31 cellular contexts compared by ENCODE assay signal in the genomic region with DNA sequence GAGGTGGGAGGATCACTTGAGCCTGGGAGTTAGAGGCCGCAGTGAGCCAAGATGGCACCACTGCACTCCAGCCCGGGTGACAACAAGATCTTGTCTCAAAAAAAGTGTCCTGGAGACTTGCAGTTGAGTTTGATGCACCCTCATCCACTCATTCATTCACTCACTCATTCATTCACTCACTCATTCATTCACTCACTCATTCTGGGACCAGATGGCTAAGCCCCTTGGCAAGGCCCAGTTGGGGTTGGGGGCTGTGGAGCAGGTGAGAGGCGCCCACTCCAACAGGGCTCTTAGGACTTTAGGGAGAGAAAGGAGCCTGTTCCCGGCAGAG. TPM values are rescaled to one million over a fixed set of nuclear protein-coding genes. Genes with fewer than 3 reads are reported as not detected.
DNase-seq lines count a peak whose midpoint lies in the region; ATAC-seq, FAIRE-seq and TF ChIP-seq lines count a peak whose summit lies in the region.
"Had no signal": no experiment of that assay in that cellular context is flagged by ENCODE, and none has a peak within 500 bp of the region (broad histone marks: within the 10 kb centered on the region; RNA-seq: fewer than 3 reads in every experiment).

No MANE protein-coding gene starts in this region.

- ATAC-seq in CD8-positive, alpha-beta T cell = no peak
- ATAC-seq in T-cell (replicated peaks in 1 of 4) (no peak), pancreas (no peak), HG02884 (IDR thresholded peaks at IDR 0.05; ENCODE audit: unreplicated experiment) (no peak)
- ATAC-seq: gastrocnemius medialis; left lobe of liver; Panc1; sciatic nerve; stimulated activated naive B cell treated with anti-CD40 and anti-IgM and Interleukin-4, amounts not matched to agents 10 μg/mL and 1 μg/mL and 100 μg/mL, for 72 hours had no signal

- H3K4me2 ChIP-seq in neural progenitor cell = no peak overlapping the region

- no peaks in the 10 kb centered on the region for H3K36me3 ChIP-seq in CD8-positive, alpha-beta T cell (ENCODE audit: insufficient read depth, low read length)
- H3K36me3 ChIP-seq in neural progenitor cell (no peaks in the 10 kb centered on the region), pancreas (no peaks in the 10 kb centered on the region)
- H3K36me3 ChIP-seq: gastrocnemius medialis, thoracic aorta, vagina had no signal

- no peaks in the 10 kb centered on the region for H3K4me1 ChIP-seq in CD8-positive, alpha-beta T cell (ENCODE audit: insufficient read depth, low read length)
- peaks cover 13% of the 10 kb centered on the region for H3K4me1 ChIP-seq in neural progenitor cell
- peaks cover 0 to 14% (median 14%) of the 10 kb centered on the region in 3 donors for H3K4me1 ChIP-seq in pancreas

- no peak overlapping the region for H3K27ac ChIP-seq in CD8-positive, alpha-beta T cell (ENCODE audit: low read depth, low read length)
- H3K27ac ChIP-seq in dorsolateral prefrontal cortex (peak overlapping the region in 50 of 59 donors; percentile 2 to 99 (median 83)), neural progenitor cell (no peak overlapping the region), pancreas (no peak overlapping the region)
- H3K27ac ChIP-seq: gastrocnemius medialis, parathyroid adenoma, thoracic aorta, vagina had no signal

- CTCF ChIA-PET in CD8-positive, alpha-beta T cell (lab: Charles Lee) = no interaction called here
- CTCF ChIA-PET in T-cell (lab: Charles Lee) = no interaction called here
- CTCF ChIA-PET in activated CD4-positive, alpha-beta memory T cell treated with anti-CD3 and anti-CD28 coated beads, Interleukin-2, amount 10 ng/mL, durations not matched to agents 7 days and 5 days (lab: Charles Lee) = no interaction called here

- no peak for DNase-seq in CD8-positive, alpha-beta T cell
- DNase-seq in T-cell = no peak
- DNase-seq in dorsolateral prefrontal cortex = no peak
- DNase-seq in neural progenitor cell (ENCODE audit: low spot score) = no peak
- no peak for DNase-seq in pancreas
- DNase-seq in AML-193 (lab: John Stamatoyannopoulos, UW) = no peak
- DNase-seq in activated CD4-positive, alpha-beta memory T cell treated with anti-CD3 and anti-CD28 coated beads, Interleukin-2, amount 10 ng/mL, durations not matched to agents 7 days and 5 days = no peak
- DNase-seq: activated naive CD4-positive, alpha-beta T cell treated with anti-CD3 and anti-CD28 coated beads for 36 hours; aorta; CD4-positive, CD25-positive, alpha-beta regulatory T cell; gastrocnemius medialis; NCI-H1105; NCI-H2029; SHP77; stimulated activated CD4-positive, alpha-beta T cell treated with anti-CD3 and anti-CD28 coated beads, Interleukin-12 subunit alpha, Interleukin-12 subunit beta, amount 100 ng/mL, for 4 hours; stimulated activated CD4-positive, alpha-beta T cell treated with anti-CD3 and anti-CD28 coated beads, Interleukin-4, amount 100 ng/mL, for 4 hours; stimulated activated naive B cell treated with anti-CD40 and anti-IgM and Interleukin-4, amounts not matched to agents 10 μg/mL and 1 μg/mL and 100 μg/mL, for 72 hours; T1000 had no signal

- no peaks in the 10 kb centered on the region for H3K9me3 ChIP-seq in CD8-positive, alpha-beta T cell (ENCODE audit: low read length)
- no peaks in the 10 kb centered on the region for H3K9me3 ChIP-seq in neural progenitor cell (ENCODE audit: low read depth)
- no peaks in the 10 kb centered on the region for H3K9me3 ChIP-seq in pancreas
- H3K9me3 ChIP-seq: gastrocnemius medialis, thoracic aorta, vagina had no signal

- peaks cover 5% of the 10 kb centered on the region for H3K27me3 Mint-ChIP-seq in CD8-positive, alpha-beta T cell (ENCODE audit: low read depth)
- H3K27me3 Mint-ChIP-seq in T-cell = peaks cover 5 to 21% of the 10 kb centered on the region in 2 donors
- H3K27me3 Mint-ChIP-seq in neural progenitor cell (ENCODE audit: insufficient read depth, low read depth) = no peaks in the 10 kb centered on the region
- peaks cover 10% of the 10 kb centered on the region for H3K27me3 Mint-ChIP-seq in activated CD4-positive, alpha-beta memory T cell treated with anti-CD3 and anti-CD28 coated beads, Interleukin-2, amount 10 ng/mL, durations not matched to agents 7 days and 5 days

- peak overlapping the region; percentile 62 for H3K4me3 Mint-ChIP-seq in CD8-positive, alpha-beta T cell
- H3K4me3 Mint-ChIP-seq in T-cell = peak overlapping the region; percentile 52 to 70 (median 60)
- peak overlapping the region; percentile 79 for H3K4me3 Mint-ChIP-seq in neural progenitor cell
- H3K4me3 Mint-ChIP-seq in activated CD4-positive, alpha-beta memory T cell treated with anti-CD3 and anti-CD28 coated beads, Interleukin-2, amount 10 ng/mL, durations not matched to agents 7 days and 5 days = no peak overlapping the region
- H3K4me3 Mint-ChIP-seq: activated naive CD4-positive, alpha-beta T cell treated with anti-CD3 and anti-CD28 coated beads for 36 hours; activated T-helper 1 cell treated with anti-CD3 and anti-CD28 coated beads, Interleukin-12 subunit alpha, Interleukin-12 subunit beta, Interleukin-2, Interleukin-4 antibody, amounts not matched to agents 30 ng/mL and 10 ng/mL and 1 ng/mL, durations not matched to agents 14 hours and 24 hours and 36 hours; stimulated activated naive B cell treated with anti-CD40 and anti-IgM and Interleukin-4, amounts not matched to agents 10 μg/mL and 1 μg/mL and 100 μg/mL, for 72 hours had no signal

- no peaks in the 10 kb centered on the region for H3K27me3 ChIP-seq in CD8-positive, alpha-beta T cell (ENCODE audit: insufficient read depth, low read length)
- H3K27me3 ChIP-seq in dorsolateral prefrontal cortex (no peaks in the 10 kb centered on the region), neural progenitor cell (peaks cover 9% of the 10 kb centered on the region), pancreas (no peaks in the 10 kb centered on the region)
- H3K27me3 ChIP-seq: vagina had no signal

- H3F3A ChIP-seq in neural progenitor cell (ENCODE audit: low read depth) = peaks cover 21% of the 10 kb centered on the region

- H3K9ac ChIP-seq in neural progenitor cell = no peak overlapping the region
- H3K9ac ChIP-seq: parathyroid adenoma had no signal

- POLR2A ChIA-PET in CD8-positive, alpha-beta T cell (lab: Charles Lee) = no interaction called here
- POLR2A ChIA-PET in T-cell (lab: Charles Lee) = no interaction called here
- POLR2A ChIA-PET in activated CD4-positive, alpha-beta memory T cell treated with anti-CD3 and anti-CD28 coated beads, Interleukin-2, amount 10 ng/mL, durations not matched to agents 7 days and 5 days (lab: Charles Lee) = no interaction called here

- WGBS in pancreas, 2 donors = 93 to 99% methylated on average over 4 of the region's 4 CpGs

- H3K79me2 ChIP-seq in neural progenitor cell (ENCODE audit: low read depth) = no peaks in the 10 kb centered on the region

- H2AFZ ChIP-seq in neural progenitor cell (replicated peaks) = no peak overlapping the region

- no peak for FAIRE-seq in pancreas (lab: Jason Lieb, UNC)

- H3K4me1 Mint-ChIP-seq in CD8-positive, alpha-beta T cell (ENCODE audit: low read depth) = peaks cover 1% of the 10 kb centered on the region
- peaks cover 0 to 11% (median 1%) of the 10 kb centered on the region in 3 donors for H3K4me1 Mint-ChIP-seq in T-cell
- H3K4me1 Mint-ChIP-seq in neural progenitor cell = peaks cover 6% of the 10 kb centered on the region
- H3K4me1 Mint-ChIP-seq in activated CD4-positive, alpha-beta memory T cell treated with anti-CD3 and anti-CD28 coated beads, Interleukin-2, amount 10 ng/mL, durations not matched to agents 7 days and 5 days = no peaks in the 10 kb centered on the region
- H3K4me1 Mint-ChIP-seq: memory B cell; stimulated activated naive B cell treated with anti-CD40 and anti-IgM and Interleukin-4, amounts not matched to agents 10 μg/mL and 1 μg/mL and 100 μg/mL, for 72 hours had no signal

- no peak for TF ChIP-seq CTCF in CD8-positive, alpha-beta T cell (IDR thresholded peaks at IDR 0.05)
- TF ChIP-seq CTCF in dorsolateral prefrontal cortex (IDR thresholded peaks at IDR 0.05 in 54 of 56, conservative IDR thresholded peaks at IDR 0.05 in 2 of 56; ENCODE audit: low read depth in 1 of 56, partially characterized antibody in 56 of 56) = no peak
- TF ChIP-seq CTCF in neural progenitor cell (IDR thresholded peaks at IDR 0.05) = no peak
- no peak for TF ChIP-seq CTCF in pancreas (IDR thresholded peaks at IDR 0.05)

- H3K36me3 Mint-ChIP-seq in CD8-positive, alpha-beta T cell = no peaks in the 10 kb centered on the region
- H3K36me3 Mint-ChIP-seq in T-cell = no peaks in the 10 kb centered on the region
- no peaks in the 10 kb centered on the region for H3K36me3 Mint-ChIP-seq in neural progenitor cell
- H3K36me3 Mint-ChIP-seq in activated CD4-positive, alpha-beta memory T cell treated with anti-CD3 and anti-CD28 coated beads, Interleukin-2, amount 10 ng/mL, durations not matched to agents 7 days and 5 days (ENCODE audit: low read depth) = no peaks in the 10 kb centered on the region
- H3K36me3 Mint-ChIP-seq: CD4-positive, CD25-positive, alpha-beta regulatory T cell; memory B cell; stimulated activated naive B cell treated with anti-CD40 and anti-IgM and Interleukin-4, amounts not matched to agents 10 μg/mL and 1 μg/mL and 100 μg/mL, for 72 hours had no signal

- H3K9me3 Mint-ChIP-seq in CD8-positive, alpha-beta T cell = no peaks in the 10 kb centered on the region
- H3K9me3 Mint-ChIP-seq in T-cell = no peaks in the 10 kb centered on the region
- peaks cover 2% of the 10 kb centered on the region for H3K9me3 Mint-ChIP-seq in neural progenitor cell
- H3K9me3 Mint-ChIP-seq in activated CD4-positive, alpha-beta memory T cell treated with anti-CD3 and anti-CD28 coated beads, Interleukin-2, amount 10 ng/mL, durations not matched to agents 7 days and 5 days = no peaks in the 10 kb centered on the region
- H3K9me3 Mint-ChIP-seq: activated naive CD4-positive, alpha-beta T cell treated with anti-CD3 and anti-CD28 coated beads for 36 hours; activated T-helper 1 cell treated with anti-CD3 and anti-CD28 coated beads, Interleukin-12 subunit alpha, Interleukin-12 subunit beta, Interleukin-2, Interleukin-4 antibody, amounts not matched to agents 30 ng/mL and 10 ng/mL and 1 ng/mL, durations not matched to agents 14 hours and 24 hours and 36 hours; CD4-positive, CD25-positive, alpha-beta regulatory T cell; dendritic cell treated with granulocyte-macrophage colony-stimulating factor and Interleukin-4, amounts not matched to agents 40 ng/mL and 50 ng/mL, for 4 days; memory B cell; stimulated activated naive B cell treated with anti-CD40 and anti-IgM and Interleukin-4, amounts not matched to agents 10 μg/mL and 1 μg/mL and 100 μg/mL, for 72 hours had no signal

- H3K4me3 ChIP-seq in CD8-positive, alpha-beta T cell (ENCODE audit: low read depth, low read length) = no peak overlapping the region
- peak overlapping the region in 29 of 59 donors; percentile 44 to 91 (median 76) for H3K4me3 ChIP-seq in dorsolateral prefrontal cortex
- H3K4me3 ChIP-seq in neural progenitor cell = no peak overlapping the region
- H3K4me3 ChIP-seq in pancreas = no peak overlapping the region
- H3K4me3 ChIP-seq: gastrocnemius medialis, thoracic aorta had no signal

- intact Hi-C loops in CD8-positive, alpha-beta T cell (cut with DNase I, micrococcal nuclease) = no loop called here
- intact Hi-C loops in dorsolateral prefrontal cortex (cut with DNase I) (no loop called here), pancreas (cut with DNase I) (no loop called here)

- H4K20me1 ChIP-seq in neural progenitor cell (ENCODE audit: low read depth) = no peaks in the 10 kb centered on the region

- H3K27ac Mint-ChIP-seq in CD8-positive, alpha-beta T cell = no peak overlapping the region
- peak overlapping the region in 1 of 2 donors; percentile 79 for H3K27ac Mint-ChIP-seq in T-cell
- H3K27ac Mint-ChIP-seq in neural progenitor cell = peak overlapping the region; percentile 72
- no peak overlapping the region for H3K27ac Mint-ChIP-seq in activated CD4-positive, alpha-beta memory T cell treated with anti-CD3 and anti-CD28 coated beads, Interleukin-2, amount 10 ng/mL, durations not matched to agents 7 days and 5 days
- H3K27ac Mint-ChIP-seq: activated naive CD4-positive, alpha-beta T cell treated with anti-CD3 and anti-CD28 coated beads for 36 hours; activated T-helper 1 cell treated with anti-CD3 and anti-CD28 coated beads, Interleukin-12 subunit alpha, Interleukin-12 subunit beta, Interleukin-2, Interleukin-4 antibody, amounts not matched to agents 30 ng/mL and 10 ng/mL and 1 ng/mL, durations not matched to agents 14 hours and 24 hours and 36 hours; CD4-positive, CD25-positive, alpha-beta regulatory T cell; dendritic cell treated with granulocyte-macrophage colony-stimulating factor and Interleukin-4, amounts not matched to agents 40 ng/mL and 50 ng/mL, for 4 days; memory B cell; stimulated activated naive B cell treated with anti-CD40 and anti-IgM and Interleukin-4, amounts not matched to agents 10 μg/mL and 1 μg/mL and 100 μg/mL, for 72 hours had no signal

RNA-seq across cellular contexts. Expression of gene AATK, which starts 1.1 kb away (rescaled TPM):
- total RNA-seq in CD8-positive, alpha-beta T cell = under 1 TPM; 0.30 to 0.72 TPM
- total RNA-seq in T-cell = 10 to 100 TPM in 1 of 5 donors, under 1 TPM in 4; 0.63 to 11.1 (median 0.72) TPM
- 100 to 1,000 TPM; 143 to 915 (median 275) TPM for total RNA-seq in dorsolateral prefrontal cortex
- total RNA-seq in neural progenitor cell (ENCODE audit: low replicate concordance) = 0.32 and 4.4 TPM in 2 replicates
- 10 to 100 TPM; 24.9 to 49.6 (median 30.1) TPM for total RNA-seq in pancreas
- 10 to 100 TPM; 24.3 to 40.1 TPM for polyA plus RNA-seq in pancreas
- total RNA-seq in activated CD4-positive, alpha-beta memory T cell treated with anti-CD3 and anti-CD28 coated beads, Interleukin-2, amount 10 ng/mL, durations not matched to agents 7 days and 5 days = 1 to 10 TPM; 1.1 to 1.8 TPM
- total RNA-seq: CD4-positive, CD25-positive, alpha-beta regulatory T cell; M059J had no signal

RNA-seq across cellular contexts. Expression of gene PVALEF, which starts 1.9 kb away (rescaled TPM):
- not detected for total RNA-seq in CD8-positive, alpha-beta T cell
- not detected for total RNA-seq in T-cell
- total RNA-seq in dorsolateral prefrontal cortex = 1 to 10 TPM in 23 of 120 experiments, under 1 TPM in 78, not detected in 19; 0.35 to 2.6 (median 0.77) TPM
- not detected in 2 replicates for total RNA-seq in neural progenitor cell (ENCODE audit: low replicate concordance)
- under 1 TPM in 4 of 6 donors, not detected in 2; 0.12 to 0.51 (median 0.27) TPM for total RNA-seq in pancreas
- polyA plus RNA-seq in pancreas = under 1 TPM; 0.11 to 0.12 TPM
- total RNA-seq in activated CD4-positive, alpha-beta memory T cell treated with anti-CD3 and anti-CD28 coated beads, Interleukin-2, amount 10 ng/mL, durations not matched to agents 7 days and 5 days = not detected
- total RNA-seq: activated naive CD4-positive, alpha-beta T cell treated with anti-CD3 and anti-CD28 coated beads for 36 hours; activated T-helper 1 cell treated with anti-CD3 and anti-CD28 coated beads, Interleukin-12 subunit alpha, Interleukin-12 subunit beta, Interleukin-2, Interleukin-4 antibody, amounts not matched to agents 30 ng/mL and 10 ng/mL and 1 ng/mL, durations not matched to agents 14 hours and 24 hours and 36 hours; aorta; cardiac septum; CD4-positive, CD25-positive, alpha-beta regulatory T cell; gastrocnemius medialis; H4; left lobe of liver; M059J; sciatic nerve; thoracic aorta; vagina had no signal
- polyA plus RNA-seq: aorta; CD4-positive, CD25-positive, alpha-beta regulatory T cell had no signal

RNA-seq across cellular contexts. Expression of gene CEP131, which starts 55.6 kb away (rescaled TPM):
- 10 to 100 TPM in 1 of 2 experiments, 1 to 10 TPM in 1; 8.5 to 10.3 TPM for total RNA-seq in CD8-positive, alpha-beta T cell
- total RNA-seq in T-cell (10 to 100 TPM in 3 of 5 donors, 1 to 10 TPM in 2; 9.0 to 15.8 (median 11.2) TPM), dorsolateral prefrontal cortex (10 to 100 TPM in 52 of 120 experiments, 1 to 10 TPM in 68; 6.0 to 20.7 (median 9.3) TPM), neural progenitor cell (ENCODE audit: low replicate concordance) (7.7 and 40.9 TPM in 2 replicates), pancreas (1 to 10 TPM; 3.4 to 6.9 (median 4.1) TPM)
- polyA plus RNA-seq in pancreas = 10 to 100 TPM; 22.5 to 22.8 TPM
- total RNA-seq in activated CD4-positive, alpha-beta memory T cell treated with anti-CD3 and anti-CD28 coated beads, Interleukin-2, amount 10 ng/mL, durations not matched to agents 7 days and 5 days = 10 to 100 TPM; 10.1 to 11.6 TPM

Comparison
In these comparisons a context has a peak if more than half of its experiments do, and no peak if none do; other contexts are left out.
1. H3K27ac ChIP-seq: peak in dorsolateral prefrontal cortex (50 of 59); none in CD8-positive, alpha-beta T cell (single experiment), neural progenitor cell (single experiment) and pancreas (0 of 4).